Comparison of ENCODE assay signal across 8 cellular contexts in genomic region chr22:32204856-32205722, GRCh38. TPM values are rescaled to one million over a fixed set of nuclear protein-coding genes. Genes with fewer than 3 reads are reported as not detected.
DNase-seq lines count a peak whose midpoint lies in the region; ATAC-seq, FAIRE-seq and TF ChIP-seq lines count a peak whose summit lies in the region.

Gene RFPL2, minus strand, starts transcription at chr22:32205073. Its CDS starts 2,622 bp downstream, at chr22:32202451.

- CTCF ChIA-PET in endothelial cell of umbilical vein (lab: Charles Lee), result no interaction called here

- peak within 1 kb of the TSS; percentile 29 for H2AFZ ChIP-seq in endothelial cell of umbilical vein (ENCODE audit: low read depth, low read length)

- H3K4me1 Mint-ChIP-seq in natural killer cell, result peaks cover 16 to 37% of the 10 kb centered on the region in 2 donors

- FAIRE-seq in endothelial cell of umbilical vein (lab: Jason Lieb, UNC) (no peak), GM19239 (lab: Jason Lieb, UNC) (no peak), GM12892 (lab: Jason Lieb, UNC) (no peak)

- no TSS peak for BruUV-seq in endothelial cell of umbilical vein (replicated peaks; lab: Mats Ljungman, UMichigan)

- H3K36me3 Mint-ChIP-seq in natural killer cell, result no peaks in the 10 kb centered on the region

- ATAC-seq in natural killer cell (peak; percentile 31 to 78 (median 76)), HG02840 (IDR thresholded peaks at IDR 0.05; ENCODE audit: low FRiP score, unreplicated experiment) (no peak)

- DNase-seq in COLO829 (ENCODE audit: low spot score), result peak; percentile 89
- peak; percentile 91 for DNase-seq in LoVo (ENCODE audit: low spot score)
- peak; percentile 17 for DNase-seq in endothelial cell of umbilical vein (ENCODE audit: low read depth, low spot score)
- DNase-seq in natural killer cell, result no peak
- no peak for DNase-seq in GM19239 (ENCODE audit: insufficient read length, low spot score)
- no peak for DNase-seq in GM12892 (ENCODE audit: insufficient read length)

- H3K4me3 ChIP-seq in endothelial cell of umbilical vein (replicated peaks in 1 of 3; ENCODE audit: insufficient read depth in 1 of 3, low read depth in 1 of 3, low read length in 3 of 3), result peak within 1 kb of the TSS in 1 of 3 experiments; percentile 28

- POLR2A ChIA-PET in endothelial cell of umbilical vein (lab: Charles Lee), result no interaction called here

- no peak for TF ChIP-seq POLR2A in endothelial cell of umbilical vein (IDR thresholded peaks at IDR 0.05; ENCODE audit: low read depth, low read length)
- TF ChIP-seq POLR2A in GM12892 (IDR thresholded peaks at IDR 0.05; ENCODE audit: low read depth, low read length), result no peak

- H3K9me3 ChIP-seq in endothelial cell of umbilical vein (replicated peaks; ENCODE audit: control insufficient read depth, insufficient read depth, low read length), result no peaks in the 10 kb centered on the region

- H3K79me2 ChIP-seq in endothelial cell of umbilical vein (ENCODE audit: control insufficient read depth, insufficient read depth, low read length), result no peaks in the 10 kb centered on the region

- H3K27ac Mint-ChIP-seq in natural killer cell, result peak within 1 kb of the TSS in 1 of 2 donors; percentile 0

- H3K4me1 ChIP-seq in endothelial cell of umbilical vein (ENCODE audit: control insufficient read depth, extremely low read depth, insufficient read depth, low read length), result no peaks in the 10 kb centered on the region

- H3K4me2 ChIP-seq in endothelial cell of umbilical vein (ENCODE audit: insufficient read depth, low read length), result peak within 1 kb of the TSS; percentile 51

- peak within 1 kb of the TSS; percentile 88 for H3K27ac ChIP-seq in VCaP
- H3K27ac ChIP-seq in endothelial cell of umbilical vein (ENCODE audit: insufficient read depth, low read depth, low read length), result no peak within 1 kb of the TSS

- H3K36me3 ChIP-seq in endothelial cell of umbilical vein (ENCODE audit: control insufficient read depth in 2 of 2, extremely low read depth in 1 of 2, insufficient read depth in 2 of 2, low read length in 2 of 2), result no peaks in the 10 kb centered on the region

- peak within 1 kb of the TSS; percentile 81 for H3K4me3 Mint-ChIP-seq in natural killer cell

- peaks cover 4 to 19% of the 10 kb centered on the region in 2 experiments for H3K27me3 ChIP-seq in endothelial cell of umbilical vein (ENCODE audit: control insufficient read depth in 2 of 2, insufficient read depth in 2 of 2, low read length in 2 of 2)

- no peaks in the 10 kb centered on the region for H3K9me1 ChIP-seq in endothelial cell of umbilical vein (replicated peaks; ENCODE audit: control insufficient read depth, extremely low read depth, insufficient read depth, low read length)

- intact Hi-C loops in endothelial cell of umbilical vein (cut with micrococcal nuclease), result loop anchor here (5.0 kb wide), 1 partner anchor 228 kb away; no protein-coding TSS in a partner anchor
- intact Hi-C loops in natural killer cell (cut with micrococcal nuclease), result loop anchor here (10.0 kb wide), 1 partner anchor 270 kb away; the partner anchor contains the start of gene FBXO7

- dilution Hi-C loops in endothelial cell of umbilical vein (cut with MboI; ENCODE audit: extremely low pct_ligation_motif_present, low sequenced_read_pairs), result no loop called here

- no peaks in the 10 kb centered on the region for H4K20me1 ChIP-seq in endothelial cell of umbilical vein (replicated peaks; ENCODE audit: control insufficient read depth, extremely low read depth, insufficient read depth, low read length)

- H3K27me3 Mint-ChIP-seq in natural killer cell (ENCODE audit: low read depth in 2 of 2), result peaks cover 18 to 26% of the 10 kb centered on the region in 2 donors

- H3K9ac ChIP-seq in endothelial cell of umbilical vein (replicated peaks; ENCODE audit: extremely low read depth, insufficient read depth, low read length), result no peak within 1 kb of the TSS

- TF ChIP-seq CTCF in VCaP (conservative IDR thresholded peaks at IDR 0.05) (peak; percentile 10; the same call in 1 of the 2 replicates), endothelial cell of umbilical vein (IDR thresholded peaks at IDR 0.05; ENCODE audit: extremely low read depth in 1 of 2, insufficient read depth in 1 of 2, low read depth in 1 of 2, low read length in 2 of 2) (no peak), natural killer cell (IDR thresholded peaks at IDR 0.05) (no peak)

- H3K9me3 Mint-ChIP-seq in natural killer cell, result no peaks in the 10 kb centered on the region

TF ChIP-seq in endothelial cell of umbilical vein, 7 proteins besides CTCF, POLR2A, EP300 and RAD21:
- TF ChIP-seq MYC (IDR thresholded peaks at IDR 0.05; ENCODE audit: low read depth, low read length) (no peak), JUN (IDR thresholded peaks at IDR 0.05; ENCODE audit: borderline replicate concordance, insufficient read depth, insufficient read length, low read depth) (no peak), POLR2AphosphoS5 (IDR thresholded peaks at IDR 0.05; ENCODE audit: insufficient read depth, low read depth, low read length) (no peak), GATA2 (IDR thresholded peaks at IDR 0.05; ENCODE audit: insufficient read depth, insufficient read length, low read depth, low read length) (no peak), EZH2 (IDR thresholded peaks at IDR 0.05; ENCODE audit: borderline replicate concordance, low read depth, low read length, severe bottlenecking) (no peak), MAX (IDR thresholded peaks at IDR 0.05; ENCODE audit: insufficient read depth, insufficient read length) (no peak), FOS (IDR thresholded peaks at IDR 0.05; ENCODE audit: borderline replicate concordance, insufficient read depth, low read length) (no peak)

RNA-seq across cellular contexts. Expression of gene RFPL2, which starts in this region (rescaled TPM):
- not detected in 2 replicates for total RNA-seq in endothelial cell of umbilical vein
- not detected in 2 replicates for polyA plus RNA-seq in endothelial cell of umbilical vein
- not detected in 2 replicates for polyA plus RNA-seq in endothelial cell of umbilical vein (2011; cell fraction: cytosol; rRNA removed)
- 0.06 TPM in 1 of 2 replicates, not detected in the other for polyA plus RNA-seq in endothelial cell of umbilical vein (2011; cell fraction: nucleus; rRNA removed)
- not detected in 2 replicates for polyA plus RNA-seq in endothelial cell of umbilical vein (2012)
- not detected in 2 replicates for polyA minus RNA-seq in endothelial cell of umbilical vein
- not detected for polyA minus RNA-seq in endothelial cell of umbilical vein (2011; cell fraction: cytosol; rRNA and poly(A)+ RNA removed)
- polyA minus RNA-seq in endothelial cell of umbilical vein (2011; cell fraction: nucleus; rRNA and poly(A)+ RNA removed), result not detected in 2 replicates
- under 1 TPM in 2 of 3 donors, not detected in 1; 0.14 to 0.34 TPM for total RNA-seq in natural killer cell
- polyA plus RNA-seq in GM12892 (2012; ENCODE audit: missing spikeins), result not detected

Comparison
In these comparisons a context has a peak if more than half of its experiments do, and no peak if none do; other contexts are left out.
1. Peak in DNase-seq and H3K4me2 ChIP-seq in endothelial cell of umbilical vein; RNA of the gene not detected or under 1 TPM.
2. Peak in ATAC-seq in natural killer cell; RNA of the gene not detected or under 1 TPM.
3. DNase-seq: peak in COLO829 (single experiment) and LoVo (single experiment); none in natural killer cell (single experiment), GM19239 (single experiment) and GM12892 (single experiment).